ENCODE assay signal across 8 cellular contexts in genomic region chr19:1651548-1652394, GRCh38. TPM values are rescaled to one million over a fixed set of nuclear protein-coding genes. Genes with fewer than 3 reads are reported as not detected.
DNase-seq lines count a peak whose midpoint lies in the region; ATAC-seq and TF ChIP-seq lines count a peak whose summit lies in the region.

No MANE protein-coding gene starts in this region.

- H3K27ac ChIP-seq in OCI-LY7 (ENCODE audit: low read depth, low read length, poor library complexity, severe bottlenecking) (peak overlapping the region; percentile 98), right cardiac atrium (ENCODE audit: low read length) (no peak overlapping the region)

- H3K4me3 ChIP-seq in OCI-LY7 (ENCODE audit: low read depth, low read length, poor library complexity, severe bottlenecking) (peak overlapping the region; percentile 94), right cardiac atrium (ENCODE audit: low read length) (peak overlapping the region; percentile 100), skeletal muscle cell (ENCODE audit: low read depth, low read length) (peak overlapping the region; percentile 70)

- H3K9me3 Mint-ChIP-seq in activated naive CD4-positive, alpha-beta T cell treated with anti-CD3 and anti-CD28 coated beads, Interleukin-2, amount 50 U/mL, for 72 hours: no peaks in the 10 kb centered on the region

- H3K36me3 ChIP-seq in OCI-LY7 (ENCODE audit: insufficient read depth, low read length): peaks cover 48% of the 10 kb centered on the region

- peaks cover 59% of the 10 kb centered on the region for H3K4me1 ChIP-seq in OCI-LY7 (ENCODE audit: insufficient read depth, low read length, poor library complexity, severe bottlenecking)
- H3K4me1 ChIP-seq in right cardiac atrium (ENCODE audit: control insufficient read depth, insufficient read depth, low read length): no peaks in the 10 kb centered on the region

- H3K36me3 Mint-ChIP-seq in activated naive CD4-positive, alpha-beta T cell treated with anti-CD3 and anti-CD28 coated beads, Interleukin-2, amount 50 U/mL, for 72 hours: peaks cover 0 to 10% of the 10 kb centered on the region in 2 donors

- no peaks in the 10 kb centered on the region for H3K9me3 ChIP-seq in OCI-LY7 (ENCODE audit: low read length)
- H3K9me3 ChIP-seq in right cardiac atrium (ENCODE audit: control insufficient read depth, low read length): no peaks in the 10 kb centered on the region

- BruUV-seq in OCI-LY7 (replicated peaks; lab: Mats Ljungman, UMichigan): TSS peak; percentile 48

- 0 out of 2 replicates have a peak, but pooled peaks have one; percentile 26 for TF ChIP-seq CTCF in OCI-LY7 (conservative IDR thresholded peaks at IDR 0.05; ENCODE audit: low read length)

- no peaks in the 10 kb centered on the region for H4K20me1 ChIP-seq in OCI-LY7 (ENCODE audit: insufficient read depth, low read length)

- peaks cover 47% of the 10 kb centered on the region for H3K79me2 ChIP-seq in OCI-LY7 (ENCODE audit: insufficient read depth, low read depth, low read length)

- H3K9me2 ChIP-seq in OCI-LY7 (ENCODE audit: insufficient read depth, low read length): no peaks in the 10 kb centered on the region

- H2AFZ ChIP-seq in OCI-LY7 (ENCODE audit: low read length): no peak overlapping the region

- CTCF ChIA-PET in OCI-LY7 (lab: Charles Lee; ENCODE audit: unreplicated experiment): no interaction called here

- DNase-seq in NCI-H146 (lab: John Stamatoyannopoulos, UW): peak; percentile 33
- no peak for DNase-seq in NCI-H146 treated with DMSO at 0.1 percent for 48 hours (lab: John Stamatoyannopoulos, UW; ENCODE audit: unreplicated experiment)
- DNase-seq in OCI-LY7 (ENCODE audit: low spot score): peak; percentile 59
- DNase-seq in activated naive CD4-positive, alpha-beta T cell treated with anti-CD3 and anti-CD28 coated beads, Interleukin-2, amount 50 U/mL, for 72 hours (ENCODE audit: low spot score in 2 of 2): peak in 1 of 2 donors; percentile 40
- DNase-seq in right cardiac atrium: peak; percentile 45 to 84 (median 79)
- DNase-seq in skeletal muscle cell (ENCODE audit: low read depth): no peak

- H3K27me3 ChIP-seq in right cardiac atrium (ENCODE audit: control insufficient read depth, insufficient read depth): no peaks in the 10 kb centered on the region

- POLR2A ChIA-PET in OCI-LY7 (lab: Charles Lee): interaction anchor here (0.7 kb wide), 1 partner anchor 60 kb away, joined by 3 read pairs; no protein-coding TSS in a partner anchor

- peak in 1 of 2 donors; percentile 4 for ATAC-seq in activated naive CD4-positive, alpha-beta T cell treated with anti-CD3 and anti-CD28 coated beads, Interleukin-2, amount 50 U/mL, for 72 hours
- ATAC-seq in right cardiac atrium (no peak), HG03565 (IDR thresholded peaks at IDR 0.05; ENCODE audit: unreplicated experiment) (no peak), HG02678 (IDR thresholded peaks at IDR 0.05; ENCODE audit: unreplicated experiment) (no peak)

- H3K4me2 ChIP-seq in OCI-LY7 (ENCODE audit: low read length): peak overlapping the region; percentile 93

- 1% methylated on average over 118 of the region's 118 CpGs for WGBS in right cardiac atrium

- H3K27ac Mint-ChIP-seq in activated naive CD4-positive, alpha-beta T cell treated with anti-CD3 and anti-CD28 coated beads, Interleukin-2, amount 50 U/mL, for 72 hours: peak overlapping the region; percentile 64 to 97

- intact Hi-C loops in OCI-LY7 (cut with micrococcal nuclease; ENCODE audit: unreplicated experiment) (loop anchor here (2.0 kb wide), 1 partner anchor 47 kb away; the partner anchor contains the start of gene UQCR11), right cardiac atrium (cut with DNase I) (loop anchor here in 1 of 4 donors (5.0 kb wide), 1 partner anchor 44 kb away; the partner anchor contains the start of gene UQCR11)

RNA-seq across cellular contexts. Expression of gene TCF3, which starts 0.6 kb away (rescaled TPM):
- 413 and 518 TPM in 2 replicates for total RNA-seq in OCI-LY7 (2014; rRNA removed; shearing (Covaris generic))
- total RNA-seq in OCI-LY7 (2022): 811 and 878 TPM in 2 replicates
- total RNA-seq in activated naive CD4-positive, alpha-beta T cell treated with anti-CD3 and anti-CD28 coated beads, Interleukin-2, amount 50 U/mL, for 72 hours: 100 to 1,000 TPM in 1 of 2 donors, 10 to 100 TPM in 1; 65.2 to 104 TPM
- total RNA-seq in right cardiac atrium: 10 to 100 TPM; 20.1 to 23.6 (median 22.4) TPM
- polyA plus RNA-seq in right cardiac atrium: 15.3 TPM

RNA-seq across cellular contexts. Expression of gene UQCR11, which starts 46.5 kb away (rescaled TPM):
- total RNA-seq in OCI-LY7 (2014; rRNA removed; shearing (Covaris generic)): 85.3 and 86.2 TPM in 2 replicates
- total RNA-seq in OCI-LY7 (2022): 143 and 187 TPM in 2 replicates
- total RNA-seq in activated naive CD4-positive, alpha-beta T cell treated with anti-CD3 and anti-CD28 coated beads, Interleukin-2, amount 50 U/mL, for 72 hours: 100 to 1,000 TPM; 163 to 193 TPM
- 100 to 1,000 TPM; 639 to 958 (median 854) TPM for total RNA-seq in right cardiac atrium
- polyA plus RNA-seq in right cardiac atrium: 472 TPM

RNA-seq across cellular contexts. Expression of gene MBD3, which starts 59.1 kb away (rescaled TPM):
- total RNA-seq in OCI-LY7 (2014; rRNA removed; shearing (Covaris generic)): 147 and 172 TPM in 2 replicates
- total RNA-seq in OCI-LY7 (2022): 168 TPM in 2 replicates
- total RNA-seq in activated naive CD4-positive, alpha-beta T cell treated with anti-CD3 and anti-CD28 coated beads, Interleukin-2, amount 50 U/mL, for 72 hours: 100 to 1,000 TPM in 1 of 2 donors, 10 to 100 TPM in 1; 50.8 to 103 TPM
- 10 to 100 TPM; 45.8 to 63.0 (median 58.9) TPM for total RNA-seq in right cardiac atrium
- 96.2 TPM for polyA plus RNA-seq in right cardiac atrium

Comparison
In these comparisons a context has a peak if more than half of its experiments do, and no peak if none do; other contexts are left out.
1. DNase-seq: peak in NCI-H146 (single experiment), OCI-LY7 (single experiment) and right cardiac atrium (3 of 3); none in NCI-H146 treated with DMSO at 0.1 percent for 48 hours (single experiment) and skeletal muscle cell (single experiment).
2. Peak in every context shown above with its lines, with median percentiles within 50 percentile points of each other: H3K4me3 ChIP-seq.